In the genomic region with DNA sequence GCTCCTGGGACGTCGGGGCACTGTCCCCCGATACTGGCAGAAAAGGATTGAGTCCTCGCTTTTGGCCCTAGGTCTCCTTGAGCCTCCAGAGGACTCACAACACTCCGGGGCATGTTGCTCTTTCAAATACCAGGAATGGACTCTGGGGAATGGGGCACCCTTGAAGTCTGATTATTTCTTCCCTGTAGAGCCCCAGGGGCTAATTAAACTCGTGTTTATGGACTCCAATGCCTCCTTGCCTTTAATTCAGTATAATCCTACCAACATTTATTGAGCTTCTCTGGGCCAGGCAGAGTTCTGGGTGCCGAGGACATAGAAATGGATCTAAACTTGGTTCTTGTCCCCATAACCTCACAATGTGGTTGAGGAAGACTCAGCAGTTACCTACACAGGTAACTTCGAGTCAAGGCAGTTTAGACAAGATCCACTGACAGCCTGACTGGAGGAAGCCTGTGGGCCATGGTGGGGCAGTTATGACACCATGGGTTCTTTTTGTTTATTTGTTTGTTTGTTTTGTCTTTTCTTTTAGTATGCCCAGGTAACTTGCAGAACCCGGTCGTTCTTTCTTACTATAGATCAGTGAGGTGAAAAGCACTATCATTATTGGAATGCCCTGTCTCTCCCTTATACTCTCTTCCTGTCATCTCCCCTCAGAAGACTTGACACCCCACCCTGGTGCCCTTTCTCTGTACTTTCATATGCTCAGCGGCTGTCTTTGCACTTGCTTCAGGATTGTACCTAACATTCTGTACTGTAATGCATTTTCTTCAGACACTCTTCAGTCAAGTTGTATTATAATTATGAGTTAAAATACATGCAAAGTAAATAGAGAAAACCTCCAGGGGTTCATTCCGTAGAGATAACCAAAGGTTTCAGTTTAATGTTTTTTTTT, we compare ENCODE assay signal across 8 cellular contexts. TPM values are rescaled to one million over a fixed set of nuclear protein-coding genes. Genes with fewer than 3 reads are reported as not detected.
DNase-seq lines count a peak whose midpoint lies in the region; ATAC-seq and TF ChIP-seq lines count a peak whose summit lies in the region.

No MANE protein-coding gene starts in this region.

- peak overlapping the region; percentile 99 for H3K4me3 Mint-ChIP-seq in CD8-positive, alpha-beta T cell

- BruUV-seq in Panc1 (replicated peaks; lab: Mats Ljungman, UMichigan) = no TSS peak

- no peaks in the 10 kb centered on the region for H3K9me3 ChIP-seq in CD8-positive, alpha-beta T cell (ENCODE audit: low read length)
- no peaks in the 10 kb centered on the region for H3K9me3 ChIP-seq in Panc1 (ENCODE audit: control insufficient read depth, insufficient read depth, low read depth, low read length)

- POLR2A ChIA-PET in CD8-positive, alpha-beta T cell (lab: Charles Lee) = interaction anchor here (1.5 to 8.6 kb wide), 7 partner anchors 11 to 255 kb away, joined by 6 to 118 read pairs (median 34); a partner anchor contains a TSS
- POLR2A ChIA-PET in Panc1 (lab: Charles Lee) = no interaction called here

- peaks cover 53% of the 10 kb centered on the region for H3K36me3 Mint-ChIP-seq in CD8-positive, alpha-beta T cell

- H3K4me1 ChIP-seq in CD8-positive, alpha-beta T cell (ENCODE audit: insufficient read depth, low read length) = peaks cover 55% of the 10 kb centered on the region
- peaks cover 57% of the 10 kb centered on the region for H3K4me1 ChIP-seq in Panc1 (ENCODE audit: control insufficient read depth, insufficient read depth, low read length)

- no peak for ATAC-seq in CD8-positive, alpha-beta T cell
- peak; percentile 2 for ATAC-seq in GM21737 (IDR thresholded peaks at IDR 0.05; ENCODE audit: unreplicated experiment)
- ATAC-seq in Panc1 = peak; percentile 49
- no peak for ATAC-seq in HG03175 (IDR thresholded peaks at IDR 0.05; ENCODE audit: unreplicated experiment)

- peak in 2 of 7 experiments; percentile 44 to 53 for DNase-seq in CD8-positive, alpha-beta T cell
- no peak for DNase-seq in Panc1 (ENCODE audit: low read depth, low spot score)
- DNase-seq in choroid plexus epithelial cell (ENCODE audit: low read depth) = peak; percentile 68
- peak; percentile 39 for DNase-seq in medulla oblongata (ENCODE audit: extremely low spot score)
- no peak for DNase-seq in DMS153 (lab: John Stamatoyannopoulos, UW)
- no peak for DNase-seq in posterior cingulate gyrus

- peak overlapping the region; percentile 95 for H3K4me3 ChIP-seq in CD8-positive, alpha-beta T cell (ENCODE audit: low read depth, low read length)
- H3K4me3 ChIP-seq in Panc1 (ENCODE audit: low read depth in 2 of 2, low read length in 2 of 2) (peak overlapping the region; percentile 67 to 84), choroid plexus epithelial cell (ENCODE audit: low read depth, low read length) (peak overlapping the region; percentile 82)

- intact Hi-C loops in CD8-positive, alpha-beta T cell (cut with DNase I, micrococcal nuclease) = loop anchor here (1.0 to 5.0 kb wide), 11 partner anchors 8 to 1148 kb away; a partner anchor contains a TSS
- intact Hi-C loops in Panc1 (cut with micrococcal nuclease; ENCODE audit: unreplicated experiment) = no loop called here
- intact Hi-C loops in posterior cingulate gyrus (cut with DNase I) = loop anchor here (2.0 kb wide), 1 partner anchor 40 kb away; no protein-coding TSS in a partner anchor

- in situ Hi-C loops in Panc1 (cut with HindIII; ENCODE audit: low pct_unique_long_range_greater_than_20kb, low sequenced_read_pairs) = no loop called here

- H3K9me3 Mint-ChIP-seq in CD8-positive, alpha-beta T cell = no peaks in the 10 kb centered on the region

- H3K27ac ChIP-seq in CD8-positive, alpha-beta T cell (ENCODE audit: low read depth, low read length) = peak overlapping the region; percentile 92
- peak overlapping the region; percentile 100 for H3K27ac ChIP-seq in Panc1 (ENCODE audit: low read length)

- H3K27ac Mint-ChIP-seq in CD8-positive, alpha-beta T cell = peak overlapping the region; percentile 100

- H3K27me3 Mint-ChIP-seq in CD8-positive, alpha-beta T cell (ENCODE audit: low read depth) = no peaks in the 10 kb centered on the region

- TF ChIP-seq CTCF in CD8-positive, alpha-beta T cell (IDR thresholded peaks at IDR 0.05) = no peak
- TF ChIP-seq CTCF in Panc1 (IDR thresholded peaks at IDR 0.05) (no peak), choroid plexus epithelial cell (conservative IDR thresholded peaks at IDR 0.05; ENCODE audit: low read depth, low read length) (no peak)

- no peaks in the 10 kb centered on the region for H3K36me3 ChIP-seq in CD8-positive, alpha-beta T cell (ENCODE audit: insufficient read depth, low read length)
- no peaks in the 10 kb centered on the region for H3K36me3 ChIP-seq in Panc1 (ENCODE audit: control insufficient read depth, insufficient read depth, low read length)

- no peaks in the 10 kb centered on the region for H3K27me3 ChIP-seq in CD8-positive, alpha-beta T cell (ENCODE audit: insufficient read depth, low read length)
- H3K27me3 ChIP-seq in Panc1 (ENCODE audit: control insufficient read depth, insufficient read depth, low read length) = no peaks in the 10 kb centered on the region

- H3K4me1 Mint-ChIP-seq in CD8-positive, alpha-beta T cell (ENCODE audit: low read depth) = peaks cover 71% of the 10 kb centered on the region

- CTCF ChIA-PET in CD8-positive, alpha-beta T cell (lab: Charles Lee) = interaction anchor here (0.5 to 5.5 kb wide), 19 partner anchors 13 to 406 kb away, joined by 3 to 66 read pairs (median 5); a partner anchor contains a TSS
- CTCF ChIA-PET in Panc1 (lab: Charles Lee) = interaction anchor here (0.7 kb wide), 1 partner anchor 52 kb away, joined by 3 read pairs; no protein-coding TSS in a partner anchor

RNA-seq across cellular contexts. Expression of a gene that starts 3.2 kb away (rescaled TPM):
- total RNA-seq in CD8-positive, alpha-beta T cell = 100 to 1,000 TPM; 153 to 156 TPM
- 46.3 TPM for total RNA-seq in Panc1 (2021; ENCODE audit: unreplicated experiment)
- 22.2 TPM for polyA plus RNA-seq in Panc1 (2012; ENCODE audit: insufficient read length)

RNA-seq across cellular contexts. Expression of a gene that starts 47.4 kb away (rescaled TPM):
- 10 to 100 TPM; 11.6 to 13.1 TPM for total RNA-seq in CD8-positive, alpha-beta T cell
- 88.6 TPM for total RNA-seq in Panc1 (2021; ENCODE audit: unreplicated experiment)
- polyA plus RNA-seq in Panc1 (2012; ENCODE audit: insufficient read length) = 47.9 TPM

RNA-seq across cellular contexts. Expression of a gene that starts 47.7 kb away (rescaled TPM):
- 10 to 100 TPM; 35.7 to 36.8 TPM for total RNA-seq in CD8-positive, alpha-beta T cell
- total RNA-seq in Panc1 (2021; ENCODE audit: unreplicated experiment) = 12.0 TPM
- 1.9 TPM for polyA plus RNA-seq in Panc1 (2012; ENCODE audit: insufficient read length)

Comparison
In these comparisons a context has a peak if more than half of its experiments do, and no peak if none do; other contexts are left out.
1. ATAC-seq: peak in GM21737 (single experiment) and Panc1 (single experiment); none in CD8-positive, alpha-beta T cell (single experiment) and HG03175 (single experiment).
2. DNase-seq: peak in choroid plexus epithelial cell (single experiment) and medulla oblongata (single experiment); none in Panc1 (single experiment), DMS153 (single experiment) and posterior cingulate gyrus (0 of 10).
3. Peak in every context shown above with its lines, with median percentiles within 50 percentile points of each other: H3K4me3 ChIP-seq.